In genomic region chr3:124688580-124689454, GRCh38 we compare ENCODE assay signal across 8 cellular contexts. TPM values are rescaled to one million over a fixed set of nuclear protein-coding genes. Genes with fewer than 3 reads are reported as not detected.
DNase-seq lines count a peak whose midpoint lies in the region; ATAC-seq lines count a peak whose summit lies in the region.

No MANE protein-coding gene starts in this region.

- no peaks in the 10 kb centered on the region for H3K9me3 Mint-ChIP-seq in activated CD4-positive, alpha-beta memory T cell treated with anti-CD3 and anti-CD28 coated beads for 36 hours

- ATAC-seq in HG02763 (IDR thresholded peaks at IDR 0.05; ENCODE audit: unreplicated experiment): peak; percentile 58
- ATAC-seq in GM21381 (IDR thresholded peaks at IDR 0.05; ENCODE audit: unreplicated experiment): no peak

- CTCF ChIA-PET in activated CD4-positive, alpha-beta memory T cell treated with anti-CD3 and anti-CD28 coated beads for 36 hours (lab: Charles Lee): interaction anchor here (0.6 to 9.3 kb wide), 36 partner anchors 8 to 701 kb away, joined by 3 to 258 read pairs (median 4); no protein-coding TSS in a partner anchor

- POLR2A ChIA-PET in activated CD4-positive, alpha-beta memory T cell treated with anti-CD3 and anti-CD28 coated beads for 36 hours (lab: Charles Lee): no interaction called here

- H3K4me1 Mint-ChIP-seq in activated CD4-positive, alpha-beta memory T cell treated with anti-CD3 and anti-CD28 coated beads for 36 hours (ENCODE audit: low read depth): peaks cover 10% of the 10 kb centered on the region

- H3K36me3 Mint-ChIP-seq in activated CD4-positive, alpha-beta memory T cell treated with anti-CD3 and anti-CD28 coated beads for 36 hours: no peaks in the 10 kb centered on the region

- DNase-seq in D341Med (ENCODE audit: low spot score): peak; percentile 86
- DNase-seq in NCI-H69 (lab: John Stamatoyannopoulos, UW): peak; percentile 60
- DNase-seq in activated CD4-positive, alpha-beta memory T cell treated with anti-CD3 and anti-CD28 coated beads for 36 hours: peak; percentile 83
- DNase-seq in effector CD4-positive, alpha-beta T cell: peak; percentile 58
- DNase-seq in medulla oblongata (ENCODE audit: extremely low spot score): peak; percentile 81
- peak; percentile 38 for DNase-seq in stimulated activated CD8-positive, alpha-beta memory T cell treated with anti-CD3 and anti-CD28 coated beads, Interleukin-15, amount 100 ng/mL, for 24 hours (ENCODE audit: low read depth)

- intact Hi-C loops in activated CD4-positive, alpha-beta memory T cell treated with anti-CD3 and anti-CD28 coated beads for 36 hours (cut with micrococcal nuclease): loop anchor here (1.0 to 5.0 kb wide), 4 partner anchors 47 to 124 kb away; no protein-coding TSS in a partner anchor

- no peak overlapping the region for H3K27ac Mint-ChIP-seq in activated CD4-positive, alpha-beta memory T cell treated with anti-CD3 and anti-CD28 coated beads for 36 hours

- H3K4me3 Mint-ChIP-seq in activated CD4-positive, alpha-beta memory T cell treated with anti-CD3 and anti-CD28 coated beads for 36 hours: no peak overlapping the region

- H3K27me3 Mint-ChIP-seq in activated CD4-positive, alpha-beta memory T cell treated with anti-CD3 and anti-CD28 coated beads for 36 hours: peaks cover 11% of the 10 kb centered on the region

RNA-seq across cellular contexts. Expression of gene UMPS, which starts 41.4 kb away (rescaled TPM):
- 10 to 100 TPM; 40.9 to 48.1 TPM for total RNA-seq in activated CD4-positive, alpha-beta memory T cell treated with anti-CD3 and anti-CD28 coated beads for 36 hours
